In genomic region chr5:145941096-145941676, GRCh38 we compare ENCODE assay signal across 17 cellular contexts. TPM values are rescaled to one million over a fixed set of nuclear protein-coding genes. Genes with fewer than 3 reads are reported as not detected.
A peak's percentile ranks its signal among the peaks of the same experiment; 100 is the strongest.
DNase-seq lines count a peak whose midpoint lies in the region; ATAC-seq, FAIRE-seq and TF ChIP-seq lines count a peak whose summit lies in the region.
"Had no signal": no experiment of that assay in that cellular context is flagged by ENCODE, and none has a peak within 500 bp of the region (broad histone marks: within the 10 kb centered on the region; RNA-seq: fewer than 3 reads in every experiment).

No MANE protein-coding gene starts in this region.

- H3K9me3 Mint-ChIP-seq in HFFc6, result no peaks in the 10 kb centered on the region
- H3K9me3 Mint-ChIP-seq: memory B cell; naive thymus-derived CD8-positive, alpha-beta T cell had no signal

- no peak for FAIRE-seq in GM12891 (lab: Jason Lieb, UNC)

- no peak for TF ChIP-seq POLR2A in GM12891 (IDR thresholded peaks at IDR 0.05; ENCODE audit: low read depth, low read length)

- H3K4me1 ChIP-seq in RWPE2 (ENCODE audit: insufficient read depth, poor library complexity, severe bottlenecking) (peaks cover 50% of the 10 kb centered on the region), duodenal mucosa (ENCODE audit: control insufficient read depth in 1 of 2, insufficient read depth in 2 of 2, low read length in 2 of 2) (peaks cover 47 to 58% of the 10 kb centered on the region in 2 donors)

- H3K27ac Mint-ChIP-seq in HFFc6, result no peak overlapping the region
- H3K27ac Mint-ChIP-seq: B cell; memory B cell; naive thymus-derived CD8-positive, alpha-beta T cell had no signal

- peaks cover 56% of the 10 kb centered on the region for H3K36me3 ChIP-seq in RWPE2 (ENCODE audit: low read depth)
- peaks cover 0 to 8% of the 10 kb centered on the region in 2 donors for H3K36me3 ChIP-seq in duodenal mucosa (ENCODE audit: control insufficient read depth in 1 of 2, insufficient read depth in 2 of 2, low read length in 2 of 2)

- peak overlapping the region; percentile 15 for H3K27ac ChIP-seq in RWPE2 (ENCODE audit: poor library complexity, severe bottlenecking)
- no peak overlapping the region for H3K27ac ChIP-seq in duodenal mucosa (ENCODE audit: low read depth, low read length)
- H3K27ac ChIP-seq in skin epidermis, result peak overlapping the region in 14 of 21 experiments; percentile 1 to 59 (median 40)

- no peak overlapping the region for H3K4me3 Mint-ChIP-seq in HFFc6
- H3K4me3 Mint-ChIP-seq: B cell; memory B cell; naive thymus-derived CD8-positive, alpha-beta T cell had no signal

- ATAC-seq in RWPE2 (ENCODE audit: low read depth) (no peak), GM21367 (IDR thresholded peaks at IDR 0.05; ENCODE audit: unreplicated experiment) (no peak)
- ATAC-seq: naive thymus-derived CD8-positive, alpha-beta T cell; Right ventricle myocardium inferior had no signal

- H3K4me1 Mint-ChIP-seq in HFFc6 (ENCODE audit: low read depth), result peaks cover 70% of the 10 kb centered on the region
- H3K4me1 Mint-ChIP-seq: B cell had no signal

- H3K9me3 ChIP-seq in RWPE2 (ENCODE audit: severe bottlenecking), result no peaks in the 10 kb centered on the region
- H3K9me3 ChIP-seq in duodenal mucosa (ENCODE audit: control insufficient read depth in 1 of 2, low read length in 2 of 2), result no peaks in the 10 kb centered on the region

- H3K36me3 Mint-ChIP-seq in HFFc6 (ENCODE audit: low read depth), result no peaks in the 10 kb centered on the region
- H3K36me3 Mint-ChIP-seq: memory B cell; naive thymus-derived CD8-positive, alpha-beta T cell had no signal

- TF ChIP-seq CTCF in HFFc6 (IDR thresholded peaks at IDR 0.05) (no peak), RWPE2 (IDR thresholded peaks at IDR 0.05; ENCODE audit: poor library complexity, severe bottlenecking) (no peak)

- peaks cover 22% of the 10 kb centered on the region for H3K27me3 Mint-ChIP-seq in HFFc6 (ENCODE audit: insufficient read depth)

- no peak overlapping the region for H3K9ac ChIP-seq in duodenal mucosa (ENCODE audit: low read depth in 1 of 2, low read length in 2 of 2)

- no peaks in the 10 kb centered on the region for H3K27me3 ChIP-seq in RWPE2 (ENCODE audit: insufficient read depth, poor library complexity, severe bottlenecking)
- H3K27me3 ChIP-seq in duodenal mucosa (ENCODE audit: control insufficient read depth in 1 of 2, insufficient read depth in 2 of 2, low read length in 2 of 2), result no peaks in the 10 kb centered on the region

- H3K4me3 ChIP-seq in RWPE2 (ENCODE audit: severe bottlenecking), result no peak overlapping the region
- peak overlapping the region; percentile 23 to 78 for H3K4me3 ChIP-seq in duodenal mucosa (ENCODE audit: low read depth in 1 of 2, low read length in 2 of 2)
- H3K4me3 ChIP-seq in skin epidermis, result no peak overlapping the region

- DNase-seq in HFFc6 (peak; percentile 25), RWPE2 (ENCODE audit: low spot score) (no peak), NAMALWA (ENCODE audit: low spot score) (no peak), GM12891 (ENCODE audit: insufficient read length, low spot score) (no peak)
- DNase-seq: activated CD4-positive, CD25-positive, alpha-beta regulatory T cell; activated CD8-positive, alpha-beta memory T cell treated with anti-CD3 and anti-CD28 coated beads for 24 hours; Calu3; naive thymus-derived CD8-positive, alpha-beta T cell; NCI-H1436; stimulated activated CD4-positive, alpha-beta T cell treated with anti-CD3 and anti-CD28 coated beads, Interleukin-4, amount 100 ng/mL, for 1 hour; substantia nigra had no signal

TF ChIP-seq in GM12891, 5 proteins besides CTCF, POLR2A, EP300 and RAD21:
- TF ChIP-seq POLR2AphosphoS5 (IDR thresholded peaks at IDR 0.05; ENCODE audit: low read depth, low read length) (no peak), PAX5 (IDR thresholded peaks at IDR 0.05; ENCODE audit: insufficient read depth, low read length, severe bottlenecking) (no peak), TAF1 (IDR thresholded peaks at IDR 0.05; ENCODE audit: low read depth, low read length) (no peak), SPI1 (IDR thresholded peaks at IDR 0.05; ENCODE audit: low read depth, low read length) (no peak), POU2F2 (IDR thresholded peaks at IDR 0.05; ENCODE audit: low read depth, low read length) (no peak)

RNA-seq across cellular contexts. Expression of gene SH3RF2, which starts 4.8 kb away (rescaled TPM):
- 1 to 10 TPM in 2 of 6 experiments, under 1 TPM in 4; 0.43 to 1.7 (median 0.66) TPM for total RNA-seq in HFFc6 (2021; fragmentation: NEBNext Ultra II Directional; extraction: Animal tissue kit (Norgen Biotek cat#: 25700))
- not detected for polyA plus RNA-seq in GM12891 (2012; ENCODE audit: low read depth, missing spikeins)
- total RNA-seq: B cell; naive thymus-derived CD8-positive, alpha-beta T cell had no signal
- polyA plus RNA-seq: naive thymus-derived CD8-positive, alpha-beta T cell had no signal

Comparison
In these comparisons a context has a peak if more than half of its experiments do, and no peak if none do; other contexts are left out.
1. H3K4me3 ChIP-seq: peak in duodenal mucosa (2 of 2); none in RWPE2 (single experiment) and skin epidermis (0 of 7).